23 cellular contexts compared by ENCODE assay signal in genomic region chr12:132443091-132443490, GRCh38. TPM values are rescaled to one million over a fixed set of nuclear protein-coding genes. Genes with fewer than 3 reads are reported as not detected.
A peak's percentile ranks its signal among the peaks of the same experiment; 100 is the strongest.
DNase-seq lines count a peak whose midpoint lies in the region; ATAC-seq lines count a peak whose summit lies in the region.
"Had no signal": no experiment of that assay in that cellular context is flagged by ENCODE, and none has a peak within 500 bp of the region (broad histone marks: within the 10 kb centered on the region; RNA-seq: fewer than 3 reads in every experiment).

No MANE protein-coding gene starts in this region.

- H3K27me3 Mint-ChIP-seq in activated naive CD4-positive, alpha-beta T cell treated with anti-CD3 and anti-CD28 coated beads, Interleukin-2, amount 10 ng/mL, durations not matched to agents 7 days and 5 days: peaks cover 1% of the 10 kb centered on the region
- H3K27me3 Mint-ChIP-seq in activated CD4-positive, alpha-beta memory T cell treated with anti-CD3 and anti-CD28 coated beads, Interleukin-2, amount 10 ng/mL, durations not matched to agents 7 days and 5 days: no peaks in the 10 kb centered on the region
- H3K27me3 Mint-ChIP-seq in immature natural killer cell (ENCODE audit: low read depth in 3 of 3): peaks cover 7 to 12% (median 9%) of the 10 kb centered on the region in 3 donors
- peaks cover 0 to 4% of the 10 kb centered on the region in 2 donors for H3K27me3 Mint-ChIP-seq in stimulated activated naive B cell treated with anti-CD40 and anti-IgM and Interleukin-4, amounts not matched to agents 10 μg/mL and 1 μg/mL and 100 μg/mL, for 72 hours

- H3K27ac Mint-ChIP-seq in activated naive CD4-positive, alpha-beta T cell treated with anti-CD3 and anti-CD28 coated beads, Interleukin-2, amount 10 ng/mL, durations not matched to agents 7 days and 5 days: peak overlapping the region; percentile 86
- peak overlapping the region; percentile 4 for H3K27ac Mint-ChIP-seq in activated CD4-positive, alpha-beta memory T cell treated with anti-CD3 and anti-CD28 coated beads, Interleukin-2, amount 10 ng/mL, durations not matched to agents 7 days and 5 days
- H3K27ac Mint-ChIP-seq in immature natural killer cell: peak overlapping the region in 4 of 6 donors; percentile 10 to 88 (median 58)
- peak overlapping the region; percentile 47 for H3K27ac Mint-ChIP-seq in stimulated activated naive B cell treated with anti-CD40 and anti-IgM and Interleukin-4, amounts not matched to agents 10 μg/mL and 1 μg/mL and 100 μg/mL, for 72 hours

- no peak for ATAC-seq in stimulated activated naive B cell treated with anti-CD40 and anti-IgM and Interleukin-4, amounts not matched to agents 10 μg/mL and 1 μg/mL and 100 μg/mL, for 72 hours (replicated peaks)
- ATAC-seq in GM19395 (IDR thresholded peaks at IDR 0.05; ENCODE audit: unreplicated experiment): no peak
- ATAC-seq: GM12878, pancreas, right lobe of liver had no signal

- no peak for DNase-seq in activated naive CD4-positive, alpha-beta T cell treated with anti-CD3 and anti-CD28 coated beads, Interleukin-2, amount 10 ng/mL, durations not matched to agents 7 days and 5 days
- DNase-seq in activated naive CD4-positive, alpha-beta T cell treated with Interleukin-2 at 50 U/mL for 16 hours: no peak
- no peak for DNase-seq in activated CD4-positive, alpha-beta memory T cell treated with anti-CD3 and anti-CD28 coated beads, Interleukin-2, amount 10 ng/mL, durations not matched to agents 7 days and 5 days
- no peak for DNase-seq in immature natural killer cell
- DNase-seq in stimulated activated naive B cell treated with anti-CD40 and anti-IgM and Interleukin-4, amounts not matched to agents 10 μg/mL and 1 μg/mL and 100 μg/mL, for 72 hours: no peak
- DNase-seq in germinal center (ENCODE audit: low spot score): no peak
- DNase-seq in NCI-H1092 treated with DMSO at 0.1 percent for 48 hours (lab: John Stamatoyannopoulos, UW): no peak
- DNase-seq: activated CD8-positive, alpha-beta memory T cell treated with anti-CD3 and anti-CD28 coated beads for 24 hours; anterior cingulate cortex; central memory CD4-positive, alpha-beta T cell; foreskin fibroblast; GOT3; hippocampal formation; islet precursor cell; MM.1S; NCI-H1436 treated with DMSO at 0.1 percent for 48 hours; NCI-H524 treated with DMSO at 0.1 percent for 48 hours; right lobe of liver; stimulated activated CD4-positive, alpha-beta T cell treated with anti-CD3 and anti-CD28 coated beads, Interleukin-15, amount 100 ng/mL, for 24 hours; testis had no signal

- no peak overlapping the region for H3K4me3 Mint-ChIP-seq in activated naive CD4-positive, alpha-beta T cell treated with anti-CD3 and anti-CD28 coated beads, Interleukin-2, amount 10 ng/mL, durations not matched to agents 7 days and 5 days
- no peak overlapping the region for H3K4me3 Mint-ChIP-seq in activated CD4-positive, alpha-beta memory T cell treated with anti-CD3 and anti-CD28 coated beads, Interleukin-2, amount 10 ng/mL, durations not matched to agents 7 days and 5 days
- H3K4me3 Mint-ChIP-seq in immature natural killer cell: no peak overlapping the region
- no peak overlapping the region for H3K4me3 Mint-ChIP-seq in stimulated activated naive B cell treated with anti-CD40 and anti-IgM and Interleukin-4, amounts not matched to agents 10 μg/mL and 1 μg/mL and 100 μg/mL, for 72 hours

- POLR2A ChIA-PET in activated CD4-positive, alpha-beta memory T cell treated with anti-CD3 and anti-CD28 coated beads, Interleukin-2, amount 10 ng/mL, durations not matched to agents 7 days and 5 days (lab: Charles Lee): no interaction called here

- peaks cover 3% of the 10 kb centered on the region for H3K36me3 Mint-ChIP-seq in activated naive CD4-positive, alpha-beta T cell treated with anti-CD3 and anti-CD28 coated beads, Interleukin-2, amount 10 ng/mL, durations not matched to agents 7 days and 5 days
- peaks cover 2% of the 10 kb centered on the region for H3K36me3 Mint-ChIP-seq in activated CD4-positive, alpha-beta memory T cell treated with anti-CD3 and anti-CD28 coated beads, Interleukin-2, amount 10 ng/mL, durations not matched to agents 7 days and 5 days (ENCODE audit: low read depth)
- H3K36me3 Mint-ChIP-seq in immature natural killer cell: no peaks in the 10 kb centered on the region
- H3K36me3 Mint-ChIP-seq in stimulated activated naive B cell treated with anti-CD40 and anti-IgM and Interleukin-4, amounts not matched to agents 10 μg/mL and 1 μg/mL and 100 μg/mL, for 72 hours: peaks cover 5 to 13% of the 10 kb centered on the region in 2 donors

- no peaks in the 10 kb centered on the region for H3K9me3 Mint-ChIP-seq in activated naive CD4-positive, alpha-beta T cell treated with anti-CD3 and anti-CD28 coated beads, Interleukin-2, amount 10 ng/mL, durations not matched to agents 7 days and 5 days
- H3K9me3 Mint-ChIP-seq in activated CD4-positive, alpha-beta memory T cell treated with anti-CD3 and anti-CD28 coated beads, Interleukin-2, amount 10 ng/mL, durations not matched to agents 7 days and 5 days: no peaks in the 10 kb centered on the region
- no peaks in the 10 kb centered on the region for H3K9me3 Mint-ChIP-seq in immature natural killer cell
- H3K9me3 Mint-ChIP-seq in stimulated activated naive B cell treated with anti-CD40 and anti-IgM and Interleukin-4, amounts not matched to agents 10 μg/mL and 1 μg/mL and 100 μg/mL, for 72 hours: no peaks in the 10 kb centered on the region

- CTCF ChIA-PET in activated naive CD4-positive, alpha-beta T cell treated with anti-CD3 and anti-CD28 coated beads, Interleukin-2, amount 10 ng/mL, durations not matched to agents 7 days and 5 days (lab: Charles Lee): no interaction called here
- CTCF ChIA-PET in activated CD4-positive, alpha-beta memory T cell treated with anti-CD3 and anti-CD28 coated beads, Interleukin-2, amount 10 ng/mL, durations not matched to agents 7 days and 5 days (lab: Charles Lee): interaction anchor here (0.7 kb wide), 1 partner anchor 13 kb away, joined by 3 read pairs; no protein-coding TSS in a partner anchor

- H3K4me1 Mint-ChIP-seq in activated naive CD4-positive, alpha-beta T cell treated with anti-CD3 and anti-CD28 coated beads, Interleukin-2, amount 10 ng/mL, durations not matched to agents 7 days and 5 days: peaks cover 65% of the 10 kb centered on the region
- H3K4me1 Mint-ChIP-seq in activated CD4-positive, alpha-beta memory T cell treated with anti-CD3 and anti-CD28 coated beads, Interleukin-2, amount 10 ng/mL, durations not matched to agents 7 days and 5 days: peaks cover 34% of the 10 kb centered on the region
- H3K4me1 Mint-ChIP-seq in immature natural killer cell: peaks cover 47 to 55% of the 10 kb centered on the region in 2 donors
- peaks cover 46 to 91% of the 10 kb centered on the region in 2 donors for H3K4me1 Mint-ChIP-seq in stimulated activated naive B cell treated with anti-CD40 and anti-IgM and Interleukin-4, amounts not matched to agents 10 μg/mL and 1 μg/mL and 100 μg/mL, for 72 hours

RNA-seq across cellular contexts. Expression of gene FBRSL1, which starts 46.9 kb away (rescaled TPM):
- total RNA-seq in activated CD4-positive, alpha-beta memory T cell treated with anti-CD3 and anti-CD28 coated beads, Interleukin-2, amount 10 ng/mL, durations not matched to agents 7 days and 5 days: 10 to 100 TPM; 36.7 to 47.0 TPM
- under 1 TPM in 2 of 3 donors, not detected in 1; 0.54 to 0.63 TPM for polyA plus RNA-seq in immature natural killer cell

Comparison
In these comparisons a context has a peak if more than half of its experiments do, and no peak if none do; other contexts are left out.
1. H3K27ac Mint-ChIP-seq: peak in every context shown above with its lines; median percentile 86 in activated naive CD4-positive, alpha-beta T cell treated with anti-CD3 and anti-CD28 coated beads, Interleukin-2, amount 10 ng/mL, durations not matched to agents 7 days and 5 days; 58 in immature natural killer cell; 47 in stimulated activated naive B cell treated with anti-CD40 and anti-IgM and Interleukin-4, amounts not matched to agents 10 μg/mL and 1 μg/mL and 100 μg/mL, for 72 hours; 4 in activated CD4-positive, alpha-beta memory T cell treated with anti-CD3 and anti-CD28 coated beads, Interleukin-2, amount 10 ng/mL, durations not matched to agents 7 days and 5 days.